ENCODE assay signal across 18 cellular contexts in the genomic region with DNA sequence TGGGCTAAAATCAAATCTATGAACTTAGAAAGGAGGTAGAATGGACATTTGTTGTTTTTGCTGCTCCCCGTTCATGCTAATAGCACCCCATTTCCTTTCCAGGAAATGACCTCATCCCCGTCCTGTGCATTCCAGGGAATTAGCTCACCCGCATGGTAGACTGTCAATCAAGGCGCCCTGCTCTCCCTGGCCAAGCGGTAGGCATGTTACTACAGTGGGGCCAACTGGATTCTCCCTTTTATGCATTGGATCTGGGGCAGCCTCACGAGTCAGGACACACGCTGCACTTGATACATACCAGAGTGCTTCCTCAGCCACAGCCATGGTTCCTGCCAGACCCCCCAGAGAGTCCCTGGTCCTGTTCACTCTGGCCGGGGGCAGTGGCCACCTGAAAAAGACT.
DNase-seq lines count a peak whose midpoint lies in the region; ATAC-seq and TF ChIP-seq lines count a peak whose summit lies in the region.
"Had no signal": no experiment of that assay in that cellular context is flagged by ENCODE, and none has a peak within 500 bp of the region (broad histone marks: within the 10 kb centered on the region; RNA-seq: fewer than 3 reads in every experiment).

No MANE protein-coding gene starts in this region.

- H3K36me3 ChIP-seq in heart left ventricle (no peaks in the 10 kb centered on the region), RWPE2 (ENCODE audit: low read depth) (no peaks in the 10 kb centered on the region), HAP-1 (replicated peaks) (no peaks in the 10 kb centered on the region)
- H3K36me3 ChIP-seq: colonic mucosa, left lung, uterus had no signal

- H3K4me1 ChIP-seq in heart left ventricle (peaks cover 0 to 12% (median 0%) of the 10 kb centered on the region in 12 donors), RWPE2 (ENCODE audit: insufficient read depth, poor library complexity, severe bottlenecking) (peaks cover 6% of the 10 kb centered on the region), HAP-1 (no peaks in the 10 kb centered on the region)
- H3K4me1 ChIP-seq: colonic mucosa, left lung, uterus had no signal

- in situ Hi-C loops in HAP-1 (cut with MboI; ENCODE audit: low sequenced_read_pairs), result no loop called here

- intact Hi-C loops in heart left ventricle (cut with DNase I), result loop anchor here in 4 of 10 donors (5.0 to 10.0 kb wide), 3 partner anchors 111 to 121 kb away; a partner anchor contains a TSS
- intact Hi-C loops in cardiac septum (cut with DNase I), result no loop called here

- H3K27me3 Mint-ChIP-seq in activated CD8-positive, alpha-beta memory T cell treated with anti-CD3 and anti-CD28 coated beads, Interleukin-2, amount 10 ng/mL, durations not matched to agents 7 days and 5 days, result peaks cover 27% of the 10 kb centered on the region

- H3K9me3 Mint-ChIP-seq in stimulated activated effector memory CD8-positive, alpha-beta T cell treated with anti-CD3 and anti-CD28 coated beads, Interleukin-12 subunit alpha, Interleukin-12 subunit beta, amount 100 ng/mL, for 72 hours, result peaks cover 3% of the 10 kb centered on the region
- H3K9me3 Mint-ChIP-seq in activated CD8-positive, alpha-beta memory T cell treated with anti-CD3 and anti-CD28 coated beads, Interleukin-2, amount 10 ng/mL, durations not matched to agents 7 days and 5 days (ENCODE audit: low read depth), result peaks cover 2% of the 10 kb centered on the region
- H3K9me3 Mint-ChIP-seq: CD8-positive, alpha-beta T cell had no signal

- H3K9me3 ChIP-seq in heart left ventricle, result peaks cover 0 to under 1% (median 0%) of the 10 kb centered on the region in 12 donors
- no peaks in the 10 kb centered on the region for H3K9me3 ChIP-seq in RWPE2 (ENCODE audit: severe bottlenecking)
- 0 out of 2 replicates have a peak, but pooled peaks cover 2% of the 10 kb centered on the region for H3K9me3 ChIP-seq in HAP-1
- H3K9me3 ChIP-seq: colonic mucosa, left lung, uterus had no signal

- H3K4me1 Mint-ChIP-seq in stimulated activated effector memory CD8-positive, alpha-beta T cell treated with anti-CD3 and anti-CD28 coated beads, Interleukin-12 subunit alpha, Interleukin-12 subunit beta, amount 100 ng/mL, for 72 hours, result peaks cover 14% of the 10 kb centered on the region
- H3K4me1 Mint-ChIP-seq in activated CD8-positive, alpha-beta memory T cell treated with anti-CD3 and anti-CD28 coated beads, Interleukin-2, amount 10 ng/mL, durations not matched to agents 7 days and 5 days, result peaks cover 13% of the 10 kb centered on the region

- no peaks in the 10 kb centered on the region for H3K36me3 Mint-ChIP-seq in stimulated activated effector memory CD8-positive, alpha-beta T cell treated with anti-CD3 and anti-CD28 coated beads, Interleukin-12 subunit alpha, Interleukin-12 subunit beta, amount 100 ng/mL, for 72 hours
- peaks cover 1% of the 10 kb centered on the region for H3K36me3 Mint-ChIP-seq in activated CD8-positive, alpha-beta memory T cell treated with anti-CD3 and anti-CD28 coated beads, Interleukin-2, amount 10 ng/mL, durations not matched to agents 7 days and 5 days
- H3K36me3 Mint-ChIP-seq: CD8-positive, alpha-beta T cell had no signal

- CTCF ChIA-PET in activated CD8-positive, alpha-beta memory T cell treated with anti-CD3 and anti-CD28 coated beads, Interleukin-2, amount 10 ng/mL, durations not matched to agents 7 days and 5 days (lab: Charles Lee), result no interaction called here

- TF ChIP-seq POLR2A in heart left ventricle (IDR thresholded peaks at IDR 0.05), result no peak

- H3K4me3 ChIP-seq in heart left ventricle, result no peak overlapping the region
- no peak overlapping the region for H3K4me3 ChIP-seq in RWPE2 (ENCODE audit: severe bottlenecking)
- H3K4me3 ChIP-seq in HAP-1, result no peak overlapping the region
- H3K4me3 ChIP-seq: colonic mucosa, GM12878, hepatocyte, left lung, uterus had no signal

- no peak for DNase-seq in heart left ventricle
- no peak for DNase-seq in cardiac septum (ENCODE audit: low spot score)
- DNase-seq in RWPE2 (ENCODE audit: low spot score), result no peak
- DNase-seq in glomerular visceral epithelial cell (ENCODE audit: extremely low spot score), result peak; percentile 77
- DNase-seq in stimulated activated effector memory CD8-positive, alpha-beta T cell treated with anti-CD3 and anti-CD28 coated beads, Interleukin-12 subunit alpha, Interleukin-12 subunit beta, amount 100 ng/mL, for 72 hours (ENCODE audit: low spot score in 2 of 2), result no peak
- DNase-seq in activated CD8-positive, alpha-beta memory T cell treated with anti-CD3 and anti-CD28 coated beads, Interleukin-2, amount 10 ng/mL, durations not matched to agents 7 days and 5 days, result no peak
- DNase-seq in HAP-1 (ENCODE audit: low spot score in 2 of 2), result no peak
- DNase-seq: activated CD4-positive, alpha-beta memory T cell treated with anti-CD3 and anti-CD28 coated beads, Interleukin-2, amount 10 ng/mL, durations not matched to agents 7 days and 5 days; amniotic stem cell; CD8-positive, alpha-beta T cell; colonic mucosa; left lung; NCI-H1436; uterus had no signal

- H3K27me3 ChIP-seq in heart left ventricle, result peaks cover 0 to 3% (median 0%) of the 10 kb centered on the region in 9 donors
- no peaks in the 10 kb centered on the region for H3K27me3 ChIP-seq in RWPE2 (ENCODE audit: insufficient read depth, poor library complexity, severe bottlenecking)
- H3K27me3 ChIP-seq in HAP-1 (ENCODE audit: low read depth), result no peaks in the 10 kb centered on the region
- H3K27me3 ChIP-seq: colonic mucosa, hepatocyte, left lung, uterus had no signal

- 51 to 69% (median 58%) methylated on average over 8 of the region's 8 CpGs for WGBS in heart left ventricle, 4 donors

- H3K27ac ChIP-seq in heart left ventricle (peak overlapping the region in 11 of 12 donors; percentile 32 to 87 (median 72)), RWPE2 (ENCODE audit: poor library complexity, severe bottlenecking) (no peak overlapping the region)
- H3K27ac ChIP-seq: colonic mucosa, hepatocyte, KMS-11, uterus had no signal

- no peak overlapping the region for H3K4me3 Mint-ChIP-seq in stimulated activated effector memory CD8-positive, alpha-beta T cell treated with anti-CD3 and anti-CD28 coated beads, Interleukin-12 subunit alpha, Interleukin-12 subunit beta, amount 100 ng/mL, for 72 hours
- no peak overlapping the region for H3K4me3 Mint-ChIP-seq in activated CD8-positive, alpha-beta memory T cell treated with anti-CD3 and anti-CD28 coated beads, Interleukin-2, amount 10 ng/mL, durations not matched to agents 7 days and 5 days
- H3K4me3 Mint-ChIP-seq: activated CD4-positive, alpha-beta memory T cell treated with anti-CD3 and anti-CD28 coated beads, Interleukin-2, amount 10 ng/mL, durations not matched to agents 7 days and 5 days; CD8-positive, alpha-beta T cell had no signal

- TF ChIP-seq CTCF in heart left ventricle (IDR thresholded peaks at IDR 0.05) (no peak), RWPE2 (IDR thresholded peaks at IDR 0.05; ENCODE audit: poor library complexity, severe bottlenecking) (no peak)

- ATAC-seq in heart left ventricle, result peak in 2 of 4 donors; percentile 17 to 64
- ATAC-seq in RWPE2 (ENCODE audit: low read depth), result peak; percentile 49; the same call in 2 of the 3 replicates
- no peak for ATAC-seq in stimulated activated effector memory CD8-positive, alpha-beta T cell treated with anti-CD3 and anti-CD28 coated beads, Interleukin-12 subunit alpha, Interleukin-12 subunit beta, amount 100 ng/mL, for 72 hours
- no peak for ATAC-seq in activated CD8-positive, alpha-beta memory T cell treated with anti-CD3 and anti-CD28 coated beads, Interleukin-2, amount 10 ng/mL, durations not matched to agents 7 days and 5 days
- ATAC-seq in GM21619 (IDR thresholded peaks at IDR 0.05; ENCODE audit: unreplicated experiment), result no peak
- ATAC-seq: CD8-positive, alpha-beta T cell; GM12878; left lung had no signal

- H3K27ac Mint-ChIP-seq in stimulated activated effector memory CD8-positive, alpha-beta T cell treated with anti-CD3 and anti-CD28 coated beads, Interleukin-12 subunit alpha, Interleukin-12 subunit beta, amount 100 ng/mL, for 72 hours, result peak overlapping the region; percentile 15
- no peak overlapping the region for H3K27ac Mint-ChIP-seq in activated CD8-positive, alpha-beta memory T cell treated with anti-CD3 and anti-CD28 coated beads, Interleukin-2, amount 10 ng/mL, durations not matched to agents 7 days and 5 days
- H3K27ac Mint-ChIP-seq: activated CD4-positive, alpha-beta memory T cell treated with anti-CD3 and anti-CD28 coated beads, Interleukin-2, amount 10 ng/mL, durations not matched to agents 7 days and 5 days; CD8-positive, alpha-beta T cell had no signal
